Comparison of ENCODE assay signal across 1 cellular context in genomic region chr6:40371621-40372020, GRCh38.
TF ChIP-seq lines count a peak whose summit lies in the region.

No MANE protein-coding gene starts in this region.

TF ChIP-seq in SK-N-SH, 30 proteins besides CTCF, POLR2A, EP300 and RAD21 (continued from another document):
- TF ChIP-seq IRF3 (IDR thresholded peaks at IDR 0.05; ENCODE audit: low read depth, low read length): no peak
- TF ChIP-seq PBX3 (IDR thresholded peaks at IDR 0.05): no peak
- TF ChIP-seq, protein P1, sequence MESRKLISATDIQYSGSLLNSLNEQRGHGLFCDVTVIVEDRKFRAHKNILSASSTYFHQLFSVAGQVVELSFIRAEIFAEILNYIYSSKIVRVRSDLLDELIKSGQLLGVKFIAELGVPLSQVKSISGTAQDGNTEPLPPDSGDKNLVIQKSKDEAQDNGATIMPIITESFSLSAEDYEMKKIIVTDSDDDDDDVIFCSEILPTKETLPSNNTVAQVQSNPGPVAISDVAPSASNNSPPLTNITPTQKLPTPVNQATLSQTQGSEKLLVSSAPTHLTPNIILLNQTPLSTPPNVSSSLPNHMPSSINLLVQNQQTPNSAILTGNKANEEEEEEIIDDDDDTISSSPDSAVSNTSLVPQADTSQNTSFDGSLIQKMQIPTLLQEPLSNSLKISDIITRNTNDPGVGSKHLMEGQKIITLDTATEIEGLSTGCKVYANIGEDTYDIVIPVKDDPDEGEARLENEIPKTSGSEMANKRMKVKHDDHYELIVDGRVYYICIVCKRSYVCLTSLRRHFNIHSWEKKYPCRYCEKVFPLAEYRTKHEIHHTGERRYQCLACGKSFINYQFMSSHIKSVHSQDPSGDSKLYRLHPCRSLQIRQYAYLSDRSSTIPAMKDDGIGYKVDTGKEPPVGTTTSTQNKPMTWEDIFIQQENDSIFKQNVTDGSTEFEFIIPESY (IDR thresholded peaks at IDR 0.05; ENCODE audit: borderline replicate concordance, low read depth): no peak
- TF ChIP-seq USF1 (IDR thresholded peaks at IDR 0.05; ENCODE audit: borderline replicate concordance, low read depth): no peak
- TF ChIP-seq JUND (IDR thresholded peaks at IDR 0.05): no peak
- no peak for TF ChIP-seq MXI1 (IDR thresholded peaks at IDR 0.05; ENCODE audit: low read depth, low read length)
- no peak for TF ChIP-seq MEF2A (IDR thresholded peaks at IDR 0.05; ENCODE audit: borderline replicate concordance, low read depth)
- TF ChIP-seq TEAD4 (IDR thresholded peaks at IDR 0.05; ENCODE audit: borderline replicate concordance, insufficient read depth): no peak
- no peak for TF ChIP-seq FOXM1 (IDR thresholded peaks at IDR 0.05; ENCODE audit: low read depth)
- TF ChIP-seq TCF12 (IDR thresholded peaks at IDR 0.05): no peak
- TF ChIP-seq GABPA (IDR thresholded peaks at IDR 0.05; ENCODE audit: low read depth): no peak
- TF ChIP-seq RCOR1 (IDR thresholded peaks at IDR 0.05; ENCODE audit: low read length): no peak
